In the genomic region with DNA sequence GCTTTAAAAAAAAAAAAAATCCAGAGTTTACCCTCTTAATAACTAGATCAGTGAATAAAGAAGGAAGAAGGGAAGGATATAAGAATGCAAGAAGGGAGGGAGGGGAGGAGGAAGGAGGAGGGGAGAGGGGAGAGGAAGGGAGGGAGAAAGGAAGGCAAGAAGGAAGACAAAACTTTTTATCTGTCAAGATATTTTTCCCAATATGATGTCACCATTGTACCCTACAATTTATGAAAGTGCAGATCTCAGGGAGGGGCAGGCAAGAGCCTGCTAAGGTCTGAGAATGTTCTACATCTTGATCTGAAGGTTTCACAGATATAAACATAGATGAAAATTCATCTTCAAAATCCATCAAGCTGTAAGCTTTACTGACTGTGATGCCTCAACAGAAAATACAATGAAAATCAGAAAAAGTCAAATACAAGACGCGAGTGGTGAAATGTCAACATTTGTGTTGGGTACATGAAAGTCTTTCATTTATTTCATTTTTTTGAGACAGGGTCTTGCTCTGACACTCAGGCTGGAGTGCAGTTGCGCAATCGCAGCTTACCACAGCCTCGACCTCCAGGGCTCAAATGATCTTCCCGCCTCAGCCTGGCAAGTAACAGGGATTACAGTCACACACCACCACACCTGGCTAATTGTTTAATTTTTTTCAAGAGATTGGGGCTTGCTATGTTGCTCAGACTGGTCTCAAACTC, we compare ENCODE assay signal across 31 cellular contexts. TPM values are rescaled to one million over a fixed set of nuclear protein-coding genes. Genes with fewer than 3 reads are reported as not detected.
"Had no signal": no experiment of that assay in that cellular context is flagged by ENCODE, and none has a peak within 500 bp of the region (broad histone marks: within the 10 kb centered on the region; RNA-seq: fewer than 3 reads in every experiment).

No MANE protein-coding gene starts in this region.

- H3K4me1 ChIP-seq: esophagus muscularis mucosa, foreskin keratinocyte, heart left ventricle, uterus had no signal

- DNase-seq: activated CD4-positive, alpha-beta T cell treated with anti-CD3 and anti-CD28 coated beads for 4 hours; activated CD4-positive, alpha-beta T cell treated with anti-CD3 and anti-CD28 coated beads, Interleukin-2, amount 50 U/mL, for 4 hours; activated CD4-positive, CD25-positive, alpha-beta regulatory T cell; activated naive CD4-positive, alpha-beta T cell; activated T-cell treated with anti-CD3 and anti-CD28 coated beads for 4 hours; activated T-cell treated with anti-CD3 and anti-CD28 coated beads, Interleukin-2, amount 50 U/mL, for 72 hours; anterior cingulate cortex; dermis blood vessel endothelial cell; effector CD4-positive, alpha-beta T cell; foreskin keratinocyte; heart left ventricle; kidney glomerular epithelial cell; left ventricle myocardium inferior; mucosa of descending colon; posterior cingulate gyrus; stimulated activated CD4-positive, alpha-beta T cell treated with anti-CD3 and anti-CD28 coated beads, Interleukin-12 subunit alpha, Interleukin-12 subunit beta, amount 100 ng/mL, for 4 hours; stimulated activated CD4-positive, alpha-beta T cell treated with anti-CD3 and anti-CD28 coated beads, Interleukin-4, amount 100 ng/mL, for 1 hour; stimulated activated naive CD8-positive, alpha-beta T cell treated with anti-CD3 and anti-CD28 coated beads, Interleukin-15, Interleukin-2, amounts not matched to agents 100 U/mL and 50 U/mL, for 24 hours; T-helper 2 cell; uterus had no signal

- H3K36me3 ChIP-seq: esophagus muscularis mucosa, heart left ventricle, left ventricle myocardium inferior, thoracic aorta, uterus had no signal

- H3K9me3 ChIP-seq: mucosa of descending colon, thoracic aorta, uterus had no signal

- H3K4me3 ChIP-seq: esophagus muscularis mucosa, heart left ventricle, left ventricle myocardium inferior, lung, mucosa of descending colon, skin epidermis, thoracic aorta, uterus had no signal

- ATAC-seq: activated naive CD4-positive, alpha-beta T cell treated with anti-CD3 and anti-CD28 coated beads, Interleukin-2, amount 50 U/mL, for 72 hours; activated T-cell treated with anti-CD3 and anti-CD28 coated beads, Interleukin-2, amount 50 U/mL, for 72 hours; foreskin keratinocyte; heart left ventricle; mucosa of descending colon; natural killer cell treated with Interleukin-12 subunit alpha and Interleukin-12 subunit beta and Interleukin-15 and Interleukin-18, amount 100 ng/mL, for 72 hours; sciatic nerve; stimulated activated naive CD8-positive, alpha-beta T cell treated with anti-CD3 and anti-CD28 coated beads, Interleukin-15, Interleukin-2, amounts not matched to agents 100 U/mL and 50 U/mL, for 24 hours had no signal

- FAIRE-seq: bronchial epithelial cell, colon had no signal

- H3K27ac ChIP-seq: esophagus muscularis mucosa, foreskin keratinocyte, heart left ventricle, left ventricle myocardium inferior, skin epidermis, thoracic aorta, uterus had no signal

- H3K27me3 ChIP-seq: heart left ventricle, uterus had no signal

RNA-seq across cellular contexts. Expression of a gene that starts 57.1 kb away (rescaled TPM):
- total RNA-seq: activated naive CD4-positive, alpha-beta T cell treated with anti-CD3 and anti-CD28 coated beads, Interleukin-2, amount 50 U/mL, for 72 hours; natural killer cell treated with Interleukin-12 subunit alpha and Interleukin-12 subunit beta and Interleukin-15 and Interleukin-18, amount 100 ng/mL, for 72 hours had no signal

RNA-seq across cellular contexts. Expression of a gene that starts 57.2 kb away (rescaled TPM):
- total RNA-seq: activated naive CD4-positive, alpha-beta T cell treated with anti-CD3 and anti-CD28 coated beads, Interleukin-2, amount 50 U/mL, for 72 hours; dermis blood vessel endothelial cell; esophagus muscularis mucosa; foreskin keratinocyte; left ventricle myocardium inferior; mesenteric fat pad; myocyte; sciatic nerve; thoracic aorta had no signal
- polyA plus RNA-seq: foreskin keratinocyte, heart left ventricle had no signal
